1 cellular context compared by ENCODE assay signal in genomic region chr3:141093971-141094401, GRCh38.
TF ChIP-seq lines count a peak whose summit lies in the region.

No MANE protein-coding gene starts in this region.

TF ChIP-seq in HCT116, 20 proteins besides CTCF, POLR2A, EP300 and RAD21 (continued from another document):
- no peak for TF ChIP-seq ZBTB33 (IDR thresholded peaks at IDR 0.05; ENCODE audit: extremely low read depth, insufficient replicate concordance, low read length)
- TF ChIP-seq ATF3 (IDR thresholded peaks at IDR 0.05) = no peak
- TF ChIP-seq CEBPB (IDR thresholded peaks at IDR 0.05; ENCODE audit: low read depth) = no peak
- no peak for TF ChIP-seq EGR1 (IDR thresholded peaks at IDR 0.05; ENCODE audit: low read depth)
